ENCODE assay signal across 1 cellular context in the genomic region with DNA sequence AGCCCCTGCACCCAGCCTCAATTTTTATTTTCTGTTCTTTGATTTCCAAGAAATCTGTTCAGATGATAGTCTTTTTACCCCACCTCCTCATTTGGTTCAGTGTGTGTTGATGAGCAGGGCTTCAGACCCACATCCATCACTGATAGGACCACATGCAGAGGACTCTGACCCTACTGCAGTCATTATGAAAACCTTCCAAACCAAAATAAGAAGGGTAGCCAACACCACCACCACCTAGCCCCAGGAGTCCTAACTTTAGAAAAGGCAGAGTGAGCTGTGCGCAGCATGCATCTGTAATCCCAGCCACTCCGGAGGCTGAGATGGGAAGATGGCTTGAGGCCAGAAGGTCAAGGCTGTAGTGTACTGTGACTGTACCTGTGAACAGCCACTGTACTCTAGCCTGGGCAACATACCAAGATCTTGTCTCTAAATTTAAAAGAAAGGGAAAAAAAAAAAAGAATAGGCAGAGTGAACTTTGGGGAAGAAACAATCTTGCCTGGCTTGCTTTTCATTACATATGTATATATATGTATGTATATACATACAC.
TF ChIP-seq lines count a peak whose summit lies in the region.

No MANE protein-coding gene starts in this region.

TF ChIP-seq in HEK293, 187 proteins besides CTCF, POLR2A, EP300 and RAD21 (continued from another document):
- TF ChIP-seq BCL11A (tag by site-specific recombination; IDR thresholded peaks at IDR 0.05; ENCODE audit: low read depth) (no peak), ZNF404 (tag by site-specific recombination; IDR thresholded peaks at IDR 0.05) (no peak), ZNF677 (tag by site-specific recombination; IDR thresholded peaks at IDR 0.05) (peak; percentile 93), ZNF10 (tag by site-specific recombination; IDR thresholded peaks at IDR 0.05) (no peak)
